In genomic region chr18:9697121-9697520, GRCh38 we compare ENCODE assay signal across 21 cellular contexts. TPM values are rescaled to one million over a fixed set of nuclear protein-coding genes. Genes with fewer than 3 reads are reported as not detected.
DNase-seq lines count a peak whose midpoint lies in the region; ATAC-seq and TF ChIP-seq lines count a peak whose summit lies in the region.
"Had no signal": no experiment of that assay in that cellular context is flagged by ENCODE, and none has a peak within 500 bp of the region (broad histone marks: within the 10 kb centered on the region; RNA-seq: fewer than 3 reads in every experiment).

No MANE protein-coding gene starts in this region.

- CTCF ChIA-PET in activated CD8-positive, alpha-beta memory T cell treated with anti-CD3 and anti-CD28 coated beads, Interleukin-2, amount 10 ng/mL, durations not matched to agents 7 days and 5 days (lab: Charles Lee), result no interaction called here

- no peaks in the 10 kb centered on the region for H3K36me3 Mint-ChIP-seq in activated CD8-positive, alpha-beta memory T cell treated with anti-CD3 and anti-CD28 coated beads, Interleukin-2, amount 10 ng/mL, durations not matched to agents 7 days and 5 days

- H3K4me3 ChIP-seq in coronary artery (peak overlapping the region; percentile 9), sigmoid colon (no peak overlapping the region), uterus (no peak overlapping the region)
- H3K4me3 ChIP-seq: SJSA1 had no signal

- no peaks in the 10 kb centered on the region for H3K4me1 ChIP-seq in sigmoid colon
- no peaks in the 10 kb centered on the region for H3K4me1 ChIP-seq in uterus

- H3K9me3 Mint-ChIP-seq in activated CD8-positive, alpha-beta memory T cell treated with anti-CD3 and anti-CD28 coated beads, Interleukin-2, amount 10 ng/mL, durations not matched to agents 7 days and 5 days (ENCODE audit: low read depth), result no peaks in the 10 kb centered on the region

- peak; percentile 9 for DNase-seq in activated CD8-positive, alpha-beta memory T cell treated with anti-CD3 and anti-CD28 coated beads for 24 hours
- DNase-seq in activated CD8-positive, alpha-beta memory T cell treated with anti-CD3 and anti-CD28 coated beads, Interleukin-2, amount 10 ng/mL, durations not matched to agents 7 days and 5 days, result no peak
- DNase-seq in coronary artery (ENCODE audit: low spot score), result no peak
- peak; percentile 19 for DNase-seq in islet precursor cell
- DNase-seq in sigmoid colon, result peak; percentile 37
- DNase-seq in substantia nigra (lab: John Stamatoyannopoulos, UW), result no peak
- no peak for DNase-seq in uterus
- no peak for DNase-seq in HuH-7 (ENCODE audit: low spot score)
- DNase-seq: ACHN, DMS153, DND-41, Karpas-422, NCI-H1092, NCI-H1436, NCI-H187 treated with DMSO at 0.1 percent for 48 hours, NCI-H2171 treated with DMSO at 0.1 percent for 48 hours, NCI-H345, NCI-H510A treated with DMSO at 0.1 percent for 48 hours, NCI-H748 treated with DMSO at 0.1 percent for 48 hours had no signal

- no peak overlapping the region for H3K4me3 Mint-ChIP-seq in activated CD8-positive, alpha-beta memory T cell treated with anti-CD3 and anti-CD28 coated beads, Interleukin-2, amount 10 ng/mL, durations not matched to agents 7 days and 5 days

- peaks cover 64% of the 10 kb centered on the region for H3K27me3 Mint-ChIP-seq in activated CD8-positive, alpha-beta memory T cell treated with anti-CD3 and anti-CD28 coated beads, Interleukin-2, amount 10 ng/mL, durations not matched to agents 7 days and 5 days

- ATAC-seq in activated CD8-positive, alpha-beta memory T cell treated with anti-CD3 and anti-CD28 coated beads, Interleukin-2, amount 10 ng/mL, durations not matched to agents 7 days and 5 days, result no peak

- H3K36me3 ChIP-seq in sigmoid colon (no peaks in the 10 kb centered on the region), uterus (no peaks in the 10 kb centered on the region)
- H3K36me3 ChIP-seq: SJSA1 had no signal

- H3K9me3 ChIP-seq in sigmoid colon, result no peaks in the 10 kb centered on the region
- no peaks in the 10 kb centered on the region for H3K9me3 ChIP-seq in uterus
- H3K9me3 ChIP-seq: SJSA1 had no signal

- H3K27me3 ChIP-seq in sigmoid colon (no peaks in the 10 kb centered on the region), uterus (no peaks in the 10 kb centered on the region)
- H3K27me3 ChIP-seq: SJSA1 had no signal

- TF ChIP-seq POLR2A in sigmoid colon (IDR thresholded peaks at IDR 0.05) (no peak), uterus (IDR thresholded peaks at IDR 0.05) (no peak)

- TF ChIP-seq CTCF in coronary artery (IDR thresholded peaks at IDR 0.05), result no peak
- no peak for TF ChIP-seq CTCF in sigmoid colon (IDR thresholded peaks at IDR 0.05)
- TF ChIP-seq CTCF in uterus (IDR thresholded peaks at IDR 0.05), result no peak

- WGBS in sigmoid colon, 2 donors, result 95% methylated on average over 9 of the region's 9 CpGs

- intact Hi-C loops in sigmoid colon (cut with DNase I) (no loop called here), uterus (cut with DNase I; ENCODE audit: low total_unique reads) (no loop called here)

- peaks cover 13% of the 10 kb centered on the region for H3K4me1 Mint-ChIP-seq in activated CD8-positive, alpha-beta memory T cell treated with anti-CD3 and anti-CD28 coated beads, Interleukin-2, amount 10 ng/mL, durations not matched to agents 7 days and 5 days

- TF ChIP-seq EP300 in sigmoid colon (IDR thresholded peaks at IDR 0.05), result no peak

- no peak overlapping the region for H3K27ac Mint-ChIP-seq in activated CD8-positive, alpha-beta memory T cell treated with anti-CD3 and anti-CD28 coated beads, Interleukin-2, amount 10 ng/mL, durations not matched to agents 7 days and 5 days

- H3K27ac ChIP-seq in coronary artery (no peak overlapping the region), sigmoid colon (no peak overlapping the region), substantia nigra (ENCODE audit: low read depth, low read length, poor library complexity, severe bottlenecking) (no peak overlapping the region), uterus (no peak overlapping the region)
- H3K27ac ChIP-seq: 22Rv1, SJSA1 had no signal

RNA-seq across cellular contexts. Expression of gene RAB31, which starts 11.0 kb away (rescaled TPM):
- not detected for total RNA-seq in activated CD8-positive, alpha-beta memory T cell treated with anti-CD3 and anti-CD28 coated beads, Interleukin-2, amount 10 ng/mL, durations not matched to agents 7 days and 5 days
- total RNA-seq in sigmoid colon (10 to 100 TPM; 52.0 to 74.6 (median 65.9) TPM), uterus (10 to 100 TPM; 22.9 to 98.1 (median 34.3) TPM)
- 10 to 100 TPM; 16.2 to 22.2 (median 21.8) TPM for polyA plus RNA-seq in sigmoid colon

Comparison
In these comparisons a context has a peak if more than half of its experiments do, and no peak if none do; other contexts are left out.
1. DNase-seq: peak in activated CD8-positive, alpha-beta memory T cell treated with anti-CD3 and anti-CD28 coated beads for 24 hours (single experiment), islet precursor cell (single experiment) and sigmoid colon (single experiment); none in activated CD8-positive, alpha-beta memory T cell treated with anti-CD3 and anti-CD28 coated beads, Interleukin-2, amount 10 ng/mL, durations not matched to agents 7 days and 5 days (single experiment), coronary artery (single experiment), substantia nigra (0 of 49), uterus (0 of 2) and HuH-7 (single experiment).
2. RNA of gene RAB31, which starts 11.0 kb away (total RNA-seq): 52.0 to 74.6 TPM in sigmoid colon and 22.9 to 98.1 TPM in uterus; not detected in activated CD8-positive, alpha-beta memory T cell treated with anti-CD3 and anti-CD28 coated beads, Interleukin-2, amount 10 ng/mL, durations not matched to agents 7 days and 5 days; every median in the first group is over 10 times any median in the second.